Comparison of ENCODE assay signal across 32 cellular contexts in the genomic region with DNA sequence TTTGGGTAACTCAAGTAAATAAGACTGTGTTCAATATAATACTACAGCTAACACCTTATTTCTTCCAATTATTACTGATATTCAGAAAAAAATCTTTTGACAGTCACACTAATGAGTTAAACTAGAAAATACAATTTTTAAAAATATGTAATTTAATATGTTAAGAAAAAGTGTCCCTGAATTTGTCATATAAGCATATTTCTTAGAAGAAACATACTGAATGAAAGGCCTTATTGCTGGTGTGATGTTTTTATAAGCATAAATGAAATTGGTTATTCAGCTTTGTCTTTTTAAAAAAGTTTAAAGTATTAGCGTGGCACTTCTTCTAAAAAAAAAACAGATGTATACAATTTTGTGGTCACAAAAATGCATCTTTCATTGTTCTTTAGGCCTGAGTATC.
"Had no signal": no experiment of that assay in that cellular context is flagged by ENCODE, and none has a peak within 500 bp of the region (broad histone marks: within the 10 kb centered on the region; RNA-seq: fewer than 3 reads in every experiment).

No MANE protein-coding gene starts in this region.

- H3K4me1 ChIP-seq: adrenal gland, body of pancreas, breast epithelium had no signal

- H3K9me3 ChIP-seq: ascending aorta, body of pancreas, breast epithelium had no signal

- H3K4me3 ChIP-seq: adrenal gland, ascending aorta, body of pancreas, breast epithelium, cardiac muscle cell had no signal

- FAIRE-seq: astrocyte, bronchial epithelial cell had no signal

- H3K36me3 ChIP-seq: adrenal gland, ascending aorta, brain microvascular endothelial cell, breast epithelium, cardiac muscle cell had no signal

- DNase-seq: activated effector memory CD4-positive, alpha-beta T cell treated with anti-CD3 and anti-CD28 coated beads, Interleukin-2, amount 50 U/mL, for 16 hours; activated effector memory CD4-positive, alpha-beta T cell treated with Interleukin-2 at 50 U/mL for 16 hours; activated gamma-delta T cell; activated gamma-delta T cell treated with Interleukin-2 at 50 U/mL for 16 hours; activated naive CD4-positive, alpha-beta T cell; activated naive CD4-positive, alpha-beta T cell treated with anti-CD3 and anti-CD28 coated beads for 36 hours; activated naive CD4-positive, alpha-beta T cell treated with anti-CD3 and anti-CD28 coated beads, Interleukin-2, amount 10 ng/mL, durations not matched to agents 7 days and 5 days; activated naive CD4-positive, alpha-beta T cell treated with anti-CD3 and anti-CD28 coated beads, Interleukin-2, amount 50 U/mL, for 16 hours; activated naive CD4-positive, alpha-beta T cell treated with Interleukin-2 at 50 U/mL for 16 hours; activated naive CD8-positive, alpha-beta T cell treated with anti-CD3 and anti-CD28 coated beads for 36 hours; activated naive CD8-positive, alpha-beta T cell treated with anti-CD3 and anti-CD28 coated beads, Interleukin-2, amount 10 ng/mL, durations not matched to agents 7 days and 5 days; activated naive CD8-positive, alpha-beta T cell treated with anti-CD3 and anti-CD28 coated beads, Interleukin-2, amount 50 U/mL, for 24 hours; activated T-cell treated with anti-CD3 and anti-CD28 coated beads, Interleukin-2, amount 50 U/mL, for 4 hours; activated T-cell treated with anti-CD3 and anti-CD28 coated beads, Interleukin-2, amount 50 U/mL, for 48 hours; activated T-cell treated with anti-CD3 and anti-CD28 coated beads, Interleukin-2, amount 50 U/mL, for 72 hours; adrenal gland; amniotic stem cell; amygdala; anterior cingulate cortex; aorta; body of pancreas; brain microvascular endothelial cell; caudate nucleus; central memory CD4-positive, alpha-beta T cell; cerebellar nuclear complex had no signal

- ATAC-seq: activated naive CD4-positive, alpha-beta T cell treated with anti-CD3 and anti-CD28 coated beads, Interleukin-2, amount 50 U/mL, for 72 hours; activated naive CD8-positive, alpha-beta T cell treated with anti-CD3 and anti-CD28 coated beads, Interleukin-2, amount 50 U/mL, for 24 hours; activated T-cell treated with anti-CD3 and anti-CD28 coated beads, Interleukin-2, amount 50 U/mL, for 4 hours; activated T-cell treated with anti-CD3 and anti-CD28 coated beads, Interleukin-2, amount 50 U/mL, for 72 hours; activated T-helper 17 cell treated with anti-CD3 and anti-CD28 coated beads, Interleukin-2, amount 50 U/mL, for 72 hours; body of pancreas had no signal

- H3K27me3 ChIP-seq: adrenal gland, ascending aorta, body of pancreas, brain microvascular endothelial cell, breast epithelium, cardiac muscle cell had no signal

- H3K27ac ChIP-seq: adrenal gland, ascending aorta, body of pancreas, brain microvascular endothelial cell, breast epithelium, cardiac muscle cell had no signal
